Comparison of ENCODE assay signal across 26 cellular contexts in the genomic region with DNA sequence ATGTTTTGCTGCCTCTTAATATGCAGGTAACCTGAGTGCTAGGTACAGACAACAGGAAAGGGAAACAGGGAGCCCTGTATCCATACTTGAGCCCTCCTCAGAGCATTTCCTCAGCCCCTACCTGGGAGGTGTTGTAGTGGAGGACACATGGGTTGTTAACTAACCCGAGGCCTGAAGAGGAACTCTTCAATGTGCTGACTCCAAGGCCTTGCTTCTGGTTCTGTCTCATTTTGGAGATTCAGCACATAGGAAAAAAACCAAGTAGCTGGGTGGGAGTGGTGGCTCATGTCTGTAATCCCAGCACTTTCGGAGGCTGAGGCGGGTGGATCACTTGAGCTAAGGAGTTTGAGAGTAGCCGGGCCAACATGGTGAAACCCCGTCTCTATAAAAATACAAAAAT. TPM values are rescaled to one million over a fixed set of nuclear protein-coding genes. Genes with fewer than 3 reads are reported as not detected.
DNase-seq lines count a peak whose midpoint lies in the region; ATAC-seq and TF ChIP-seq lines count a peak whose summit lies in the region.
"Had no signal": no experiment of that assay in that cellular context is flagged by ENCODE, and none has a peak within 500 bp of the region (broad histone marks: within the 10 kb centered on the region; RNA-seq: fewer than 3 reads in every experiment).

No MANE protein-coding gene starts in this region.

- no peaks in the 10 kb centered on the region for H3K36me3 Mint-ChIP-seq in T-helper 17 cell (ENCODE audit: low read depth)

- H3K27ac ChIP-seq in heart left ventricle (peak overlapping the region in 1 of 12 donors; percentile 38), right cardiac atrium (ENCODE audit: low read length) (no peak overlapping the region)
- H3K27ac ChIP-seq: A549, GM23248, HL-60, Peyer's patch, SK-N-MC had no signal

- H3K4me3 ChIP-seq in heart left ventricle (no peak overlapping the region), right cardiac atrium (ENCODE audit: low read length) (no peak overlapping the region)
- H3K4me3 ChIP-seq: A549, GM23248, Peyer's patch, SK-N-MC had no signal

- H3K4me3 Mint-ChIP-seq in T-helper 17 cell = peak overlapping the region; percentile 28
- H3K4me3 Mint-ChIP-seq: CD4-positive, alpha-beta T cell; H9 had no signal

- DNase-seq in heart left ventricle = no peak
- no peak for DNase-seq in cardiac septum (ENCODE audit: low spot score)
- no peak for DNase-seq in T-helper 17 cell
- no peak for DNase-seq in right cardiac atrium
- peak; percentile 39 for DNase-seq in sciatic nerve (ENCODE audit: low spot score)
- no peak for DNase-seq in SIG-M5 (lab: John Stamatoyannopoulos, UW)
- no peak for DNase-seq in NCI-H82 treated with DMSO at 0.1 percent for 48 hours (lab: John Stamatoyannopoulos, UW; ENCODE audit: unreplicated experiment)
- DNase-seq: CD4-positive, alpha-beta T cell; COR-L47; DMS 273 treated with DMSO at 0.1 percent for 48 hours; DMS79 treated with DMSO at 0.1 percent for 48 hours; GM23248; H9; KG1; NCI-H1092 treated with DMSO at 0.1 percent for 48 hours; NCI-H1436 treated with DMSO at 0.1 percent for 48 hours; NCI-H1930; NCI-H2227 treated with DMSO at 0.1 percent for 48 hours; NCI-H510A; NCI-H82; SHP77 had no signal

- no peaks in the 10 kb centered on the region for H3K36me3 ChIP-seq in heart left ventricle
- H3K36me3 ChIP-seq: Peyer's patch had no signal

- TF ChIP-seq CTCF in heart left ventricle (IDR thresholded peaks at IDR 0.05) = no peak

- peak overlapping the region; percentile 70 for H3K27ac Mint-ChIP-seq in T-helper 17 cell
- H3K27ac Mint-ChIP-seq: CD4-positive, alpha-beta T cell; H9 had no signal

- H3K27me3 Mint-ChIP-seq in T-helper 17 cell = no peaks in the 10 kb centered on the region
- H3K27me3 Mint-ChIP-seq: CD4-positive, alpha-beta T cell had no signal

- H3K27me3 ChIP-seq in heart left ventricle (peaks cover 0 to 5% (median 0%) of the 10 kb centered on the region in 9 donors), right cardiac atrium (ENCODE audit: control insufficient read depth, insufficient read depth) (no peaks in the 10 kb centered on the region)
- H3K27me3 ChIP-seq: Peyer's patch had no signal

- intact Hi-C loops in heart left ventricle (cut with DNase I) (loop anchor here in 5 of 10 donors (2.0 to 5.0 kb wide), 5 partner anchors 50 to 155 kb away; no protein-coding TSS in a partner anchor), cardiac septum (cut with DNase I) (loop anchor here (5.0 kb wide), 1 partner anchor 55 kb away; no protein-coding TSS in a partner anchor), right cardiac atrium (cut with DNase I) (loop anchor here in 1 of 4 donors (5.0 kb wide), 1 partner anchor 105 kb away; no protein-coding TSS in a partner anchor), sciatic nerve (cut with DNase I) (no loop called here)

- peaks cover 0 to 7% (median 0%) of the 10 kb centered on the region in 12 donors for H3K4me1 ChIP-seq in heart left ventricle
- no peaks in the 10 kb centered on the region for H3K4me1 ChIP-seq in right cardiac atrium (ENCODE audit: control insufficient read depth, insufficient read depth, low read length)
- H3K4me1 ChIP-seq: Peyer's patch had no signal

- peaks cover 5% of the 10 kb centered on the region for H3K4me1 Mint-ChIP-seq in T-helper 17 cell

- TF ChIP-seq POLR2A in heart left ventricle (IDR thresholded peaks at IDR 0.05) = no peak

- ATAC-seq in heart left ventricle (peak in 3 of 4 donors; percentile 18 to 73 (median 61)), T-helper 17 cell (no peak), right cardiac atrium (peak; percentile 32 to 34), sciatic nerve (peak; percentile 56), GM21447 (IDR thresholded peaks at IDR 0.05; ENCODE audit: unreplicated experiment) (no peak)
- ATAC-seq: A549 had no signal

- H3K9me3 ChIP-seq in heart left ventricle (no peaks in the 10 kb centered on the region), T-helper 17 cell (ENCODE audit: control insufficient read depth, low read length, poor library complexity, severe bottlenecking) (no peaks in the 10 kb centered on the region), right cardiac atrium (ENCODE audit: control insufficient read depth, low read length) (no peaks in the 10 kb centered on the region)
- H3K9me3 ChIP-seq: A549, Peyer's patch had no signal

- WGBS in heart left ventricle, 4 donors = 80 to 88% (median 82%) methylated on average over 5 of the region's 5 CpGs
- 70% methylated on average over 5 of the region's 5 CpGs for WGBS in right cardiac atrium

RNA-seq across cellular contexts. Expression of a gene that starts 24.8 kb away (rescaled TPM):
- total RNA-seq in heart left ventricle = 10 to 100 TPM in 7 of 9 donors, 1 to 10 TPM in 2; 8.5 to 25.0 (median 11.3) TPM
- 10 to 100 TPM in 1 of 2 donors, 1 to 10 TPM in 1; 5.2 to 30.8 TPM for polyA plus RNA-seq in heart left ventricle
- total RNA-seq in cardiac septum = 11.4 TPM
- total RNA-seq in T-helper 17 cell = 10 to 100 TPM; 12.8 to 13.2 TPM
- 10 to 100 TPM; 10.4 to 16.6 (median 13.2) TPM for total RNA-seq in right cardiac atrium
- 7.5 TPM for polyA plus RNA-seq in right cardiac atrium
- 18.5 TPM for total RNA-seq in sciatic nerve

RNA-seq across cellular contexts. Expression of a gene that starts 31.1 kb away (rescaled TPM):
- total RNA-seq in heart left ventricle (10 to 100 TPM; 28.5 to 43.8 (median 37.9) TPM), cardiac septum (31.2 TPM), T-helper 17 cell (10 to 100 TPM; 12.7 to 16.9 TPM), right cardiac atrium (10 to 100 TPM; 29.2 to 37.9 (median 34.5) TPM), sciatic nerve (53.0 TPM)
- polyA plus RNA-seq in heart left ventricle (10 to 100 TPM; 24.6 to 51.7 TPM), right cardiac atrium (31.1 TPM)

Comparison
In these comparisons a context has a peak if more than half of its experiments do, and no peak if none do; other contexts are left out.
1. ATAC-seq: peak in heart left ventricle (3 of 4), right cardiac atrium (2 of 2) and sciatic nerve (single experiment); none in T-helper 17 cell (single experiment) and GM21447 (single experiment).